In the genomic region with DNA sequence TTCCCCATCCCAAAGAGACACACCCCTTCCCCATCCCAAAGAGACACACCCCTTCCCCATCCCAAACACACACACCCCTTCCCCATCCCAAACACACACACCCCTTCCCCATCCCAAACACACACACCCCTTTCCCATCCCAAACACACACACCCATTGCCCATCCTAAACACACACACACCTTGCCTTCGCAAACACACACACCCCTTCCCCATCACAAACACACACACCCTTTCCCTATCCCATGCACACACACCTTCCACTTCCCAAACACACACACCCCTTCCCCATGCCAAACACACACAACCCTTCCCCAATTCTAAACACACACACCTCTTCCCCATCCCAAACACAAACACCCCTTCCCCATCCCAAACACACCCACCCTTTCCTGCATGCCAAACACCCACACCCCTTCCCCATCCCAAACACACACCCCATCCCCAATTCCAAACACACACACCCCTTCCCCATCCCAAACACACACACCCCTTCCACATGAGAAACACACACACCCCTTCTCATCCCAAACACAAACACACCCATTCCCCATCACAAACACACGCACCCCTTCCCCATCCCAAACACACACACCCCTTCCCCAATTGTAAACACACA, we compare ENCODE assay signal across 24 cellular contexts.
"Had no signal": no experiment of that assay in that cellular context is flagged by ENCODE, and none has a peak within 500 bp of the region (broad histone marks: within the 10 kb centered on the region; RNA-seq: fewer than 3 reads in every experiment).

No MANE protein-coding gene starts in this region.

- H3K4me3 ChIP-seq: heart right ventricle, hepatocyte, left ventricle myocardium inferior, lung, mucosa of descending colon, ovary, right atrium auricular region, skin epidermis, suprapubic skin, thoracic aorta, tibial artery, upper lobe of right lung had no signal

- DNase-seq: heart right ventricle; left ventricle myocardium inferior; midbrain; mucosa of descending colon; naive thymus-derived CD4-positive, alpha-beta T cell; ovary; stimulated activated CD4-positive, alpha-beta T cell treated with anti-CD3 and anti-CD28 coated beads, Interleukin-12 subunit alpha, Interleukin-12 subunit beta, amount 100 ng/mL, for 4 hours; stimulated activated CD4-positive, alpha-beta T cell treated with anti-CD3 and anti-CD28 coated beads, Interleukin-15, amount 100 ng/mL, for 24 hours; stimulated activated CD4-positive, alpha-beta T cell treated with anti-CD3 and anti-CD28 coated beads, Interleukin-2, amount 100 ng/mL, for 24 hours; stimulated activated CD4-positive, alpha-beta T cell treated with anti-CD3 and anti-CD28 coated beads, Interleukin-4, amount 100 ng/mL, for 1 hour; stimulated activated naive CD4-positive, alpha-beta T cell; tibial artery; trophoblast cell; upper lobe of right lung had no signal

- H3K27ac ChIP-seq: heart right ventricle, hepatocyte, left ventricle myocardium inferior, ovary, right atrium auricular region, skin epidermis, suprapubic skin, thoracic aorta, tibial artery, upper lobe of right lung had no signal

- H3K4me1 ChIP-seq: right atrium auricular region, suprapubic skin, tibial artery had no signal

- H3K9me3 Mint-ChIP-seq: natural killer cell treated with Interleukin-12 subunit alpha and Interleukin-12 subunit beta and Interleukin-15 and Interleukin-18, amount 100 ng/mL, for 72 hours; stimulated activated naive CD8-positive, alpha-beta T cell treated with anti-CD3 and anti-CD28 coated beads, Interleukin-15, Interleukin-2, amounts not matched to agents 100 ng/mL and 50 ng/mL, for 24 hours had no signal

- H3K27me3 ChIP-seq: hepatocyte, ovary, right atrium auricular region, suprapubic skin, tibial artery, upper lobe of right lung had no signal

- H3K4me3 Mint-ChIP-seq: naive thymus-derived CD4-positive, alpha-beta T cell; natural killer cell treated with Interleukin-12 subunit alpha and Interleukin-12 subunit beta and Interleukin-15 and Interleukin-18, amount 100 ng/mL, for 72 hours; stimulated activated naive CD8-positive, alpha-beta T cell treated with anti-CD3 and anti-CD28 coated beads, Interleukin-15, Interleukin-2, amounts not matched to agents 100 ng/mL and 50 ng/mL, for 24 hours had no signal

- H3K4me2 ChIP-seq: hepatocyte had no signal

- H3K27ac Mint-ChIP-seq: naive thymus-derived CD4-positive, alpha-beta T cell; natural killer cell treated with Interleukin-12 subunit alpha and Interleukin-12 subunit beta and Interleukin-15 and Interleukin-18, amount 100 ng/mL, for 72 hours; progenitor cell of endocrine pancreas; stimulated activated naive CD8-positive, alpha-beta T cell treated with anti-CD3 and anti-CD28 coated beads, Interleukin-15, Interleukin-2, amounts not matched to agents 100 ng/mL and 50 ng/mL, for 24 hours had no signal

- H3K36me3 Mint-ChIP-seq: naive thymus-derived CD4-positive, alpha-beta T cell; natural killer cell treated with Interleukin-12 subunit alpha and Interleukin-12 subunit beta and Interleukin-15 and Interleukin-18, amount 100 ng/mL, for 72 hours had no signal

- H2AFZ ChIP-seq: hepatocyte had no signal

- H3K4me1 Mint-ChIP-seq: naive thymus-derived CD4-positive, alpha-beta T cell had no signal

- H3K9me3 ChIP-seq: heart right ventricle, left ventricle myocardium inferior, mucosa of descending colon, ovary, right atrium auricular region, suprapubic skin, thoracic aorta, tibial artery, upper lobe of right lung had no signal

- H3K27me3 Mint-ChIP-seq: stimulated activated naive CD8-positive, alpha-beta T cell treated with anti-CD3 and anti-CD28 coated beads, Interleukin-15, Interleukin-2, amounts not matched to agents 100 ng/mL and 50 ng/mL, for 24 hours had no signal

- ATAC-seq: heart right ventricle; mucosa of descending colon; naive thymus-derived CD4-positive, alpha-beta T cell; natural killer cell treated with Interleukin-12 subunit alpha and Interleukin-12 subunit beta and Interleukin-15 and Interleukin-18, amount 100 ng/mL, for 72 hours; sciatic nerve; upper lobe of right lung had no signal

- H3K36me3 ChIP-seq: heart right ventricle, left ventricle myocardium inferior, ovary, right atrium auricular region, suprapubic skin, thoracic aorta, tibial artery, upper lobe of right lung had no signal
